In genomic region chr9:18549772-18550171, GRCh38 we compare ENCODE assay signal across 33 cellular contexts.
"Had no signal": no experiment of that assay in that cellular context is flagged by ENCODE, and none has a peak within 500 bp of the region (broad histone marks: within the 10 kb centered on the region; RNA-seq: fewer than 3 reads in every experiment).

No MANE protein-coding gene starts in this region.

- H3K4me3 Mint-ChIP-seq: activated CD4-positive, alpha-beta T cell treated with anti-CD3 and anti-CD28 coated beads, Interleukin-2, amount 10 ng/mL, durations not matched to agents 7 days and 5 days; activated CD8-positive, alpha-beta T cell treated with anti-CD3 and anti-CD28 coated beads for 36 hours; activated naive CD4-positive, alpha-beta T cell treated with anti-CD3 and anti-CD28 coated beads for 36 hours; activated naive CD4-positive, alpha-beta T cell treated with anti-CD3 and anti-CD28 coated beads, Interleukin-2, amount 50 U/mL, for 24 hours; activated naive CD8-positive, alpha-beta T cell treated with anti-CD3 and anti-CD28 coated beads for 36 hours; activated naive CD8-positive, alpha-beta T cell treated with anti-CD3 and anti-CD28 coated beads, Interleukin-2, amount 50 U/mL, for 24 hours; activated T-cell treated with anti-CD3 and anti-CD28 coated beads, Interleukin-2, amount 50 U/mL, for 4 hours; activated T-helper 17 cell treated with anti-CD3 and anti-CD28 coated beads, Interleukin-2, amount 50 U/mL, for 72 hours; brain; WTC11 had no signal

- DNase-seq: activated CD4-positive, alpha-beta T cell treated with anti-CD3 and anti-CD28 coated beads for 1 hour; activated CD4-positive, alpha-beta T cell treated with anti-CD3 and anti-CD28 coated beads for 4 hours; activated CD4-positive, alpha-beta T cell treated with anti-CD3 and anti-CD28 coated beads, Interleukin-2, amount 10 ng/mL, durations not matched to agents 7 days and 5 days; activated CD4-positive, alpha-beta T cell treated with anti-CD3 and anti-CD28 coated beads, Interleukin-2, amount 50 U/mL, for 4 hours; activated CD8-positive, alpha-beta memory T cell treated with anti-CD3 and anti-CD28 coated beads for 24 hours; activated CD8-positive, alpha-beta T cell treated with anti-CD3 and anti-CD28 coated beads for 36 hours; activated effector memory CD4-positive, alpha-beta T cell treated with Interleukin-2 at 50 U/mL for 16 hours; activated gamma-delta T cell treated with Interleukin-2 at 50 U/mL for 16 hours; activated naive CD4-positive, alpha-beta T cell treated with anti-CD3 and anti-CD28 coated beads for 36 hours; activated naive CD8-positive, alpha-beta T cell treated with anti-CD3 and anti-CD28 coated beads for 36 hours; activated naive CD8-positive, alpha-beta T cell treated with anti-CD3 and anti-CD28 coated beads, Interleukin-2, amount 50 U/mL, for 24 hours; activated T-cell treated with anti-CD3 and anti-CD28 coated beads, Interleukin-2, amount 50 U/mL, for 4 hours; adrenal gland; amygdala; aorta; central memory CD4-positive, alpha-beta T cell; cerebellar nuclear complex; colonic mucosa; effector CD8-positive, alpha-beta T cell; esophagus squamous epithelium; foreskin melanocyte; heart right ventricle; T-helper 2 cell had no signal

- H3K4me1 ChIP-seq: adrenal gland, breast epithelium, colonic mucosa, esophagus squamous epithelium, gastroesophageal sphincter, heart right ventricle had no signal

- H3K9me3 ChIP-seq: breast epithelium, colonic mucosa, esophagus squamous epithelium, gastroesophageal sphincter had no signal

- H3K36me3 ChIP-seq: adrenal gland, breast epithelium, cardiac muscle cell, colonic mucosa, esophagus squamous epithelium, gastroesophageal sphincter, heart right ventricle had no signal

- H3K36me3 Mint-ChIP-seq: activated naive CD4-positive, alpha-beta T cell treated with anti-CD3 and anti-CD28 coated beads, Interleukin-2, amount 50 U/mL, for 24 hours; activated naive CD8-positive, alpha-beta T cell treated with anti-CD3 and anti-CD28 coated beads for 36 hours; brain; WTC11 had no signal

- H3K4me3 ChIP-seq: adrenal gland, breast epithelium, cardiac muscle cell, colonic mucosa, esophagus squamous epithelium, gastroesophageal sphincter, heart right ventricle had no signal

- H3K27me3 Mint-ChIP-seq: activated CD4-positive, alpha-beta T cell treated with anti-CD3 and anti-CD28 coated beads, Interleukin-2, amount 10 ng/mL, durations not matched to agents 7 days and 5 days; activated CD8-positive, alpha-beta T cell treated with anti-CD3 and anti-CD28 coated beads for 36 hours; activated naive CD8-positive, alpha-beta T cell treated with anti-CD3 and anti-CD28 coated beads for 36 hours; activated naive CD8-positive, alpha-beta T cell treated with anti-CD3 and anti-CD28 coated beads, Interleukin-2, amount 50 U/mL, for 24 hours; activated T-helper 17 cell treated with anti-CD3 and anti-CD28 coated beads, Interleukin-2, amount 50 U/mL, for 72 hours; brain had no signal

- H3K9me3 Mint-ChIP-seq: activated CD4-positive, alpha-beta T cell treated with anti-CD3 and anti-CD28 coated beads, Interleukin-2, amount 10 ng/mL, durations not matched to agents 7 days and 5 days; activated CD8-positive, alpha-beta T cell treated with anti-CD3 and anti-CD28 coated beads for 36 hours; activated naive CD4-positive, alpha-beta T cell treated with anti-CD3 and anti-CD28 coated beads for 36 hours; activated naive CD8-positive, alpha-beta T cell treated with anti-CD3 and anti-CD28 coated beads, Interleukin-2, amount 50 U/mL, for 24 hours; activated T-cell treated with anti-CD3 and anti-CD28 coated beads, Interleukin-2, amount 50 U/mL, for 4 hours; activated T-helper 17 cell treated with anti-CD3 and anti-CD28 coated beads, Interleukin-2, amount 50 U/mL, for 72 hours had no signal

- H3K27ac ChIP-seq: adrenal gland, breast epithelium, cardiac muscle cell, colonic mucosa, epithelial cell of prostate, esophagus squamous epithelium, gastroesophageal sphincter, heart right ventricle had no signal

- FAIRE-seq: endometrium, endothelial cell of umbilical vein had no signal

- H3K27me3 ChIP-seq: adrenal gland, breast epithelium, cardiac muscle cell, colonic mucosa, esophagus squamous epithelium, gastroesophageal sphincter, heart right ventricle had no signal

- ATAC-seq: activated CD8-positive, alpha-beta T cell treated with anti-CD3 and anti-CD28 coated beads for 36 hours; activated naive CD8-positive, alpha-beta T cell treated with anti-CD3 and anti-CD28 coated beads, Interleukin-2, amount 50 U/mL, for 24 hours; activated T-cell treated with anti-CD3 and anti-CD28 coated beads, Interleukin-2, amount 50 U/mL, for 4 hours; activated T-helper 17 cell treated with anti-CD3 and anti-CD28 coated beads, Interleukin-2, amount 50 U/mL, for 72 hours; gastroesophageal sphincter; heart right ventricle had no signal

- H3K27ac Mint-ChIP-seq: activated CD4-positive, alpha-beta T cell treated with anti-CD3 and anti-CD28 coated beads, Interleukin-2, amount 10 ng/mL, durations not matched to agents 7 days and 5 days; activated CD8-positive, alpha-beta T cell treated with anti-CD3 and anti-CD28 coated beads for 36 hours; activated naive CD4-positive, alpha-beta T cell treated with anti-CD3 and anti-CD28 coated beads for 36 hours; activated naive CD4-positive, alpha-beta T cell treated with anti-CD3 and anti-CD28 coated beads, Interleukin-2, amount 50 U/mL, for 24 hours; activated naive CD8-positive, alpha-beta T cell treated with anti-CD3 and anti-CD28 coated beads for 36 hours; activated naive CD8-positive, alpha-beta T cell treated with anti-CD3 and anti-CD28 coated beads, Interleukin-2, amount 50 U/mL, for 24 hours; activated T-helper 17 cell treated with anti-CD3 and anti-CD28 coated beads, Interleukin-2, amount 50 U/mL, for 72 hours; brain; WTC11 had no signal

- H3K4me1 Mint-ChIP-seq: activated CD4-positive, alpha-beta T cell treated with anti-CD3 and anti-CD28 coated beads, Interleukin-2, amount 10 ng/mL, durations not matched to agents 7 days and 5 days; activated naive CD4-positive, alpha-beta T cell treated with anti-CD3 and anti-CD28 coated beads, Interleukin-2, amount 50 U/mL, for 24 hours; activated naive CD8-positive, alpha-beta T cell treated with anti-CD3 and anti-CD28 coated beads for 36 hours; activated naive CD8-positive, alpha-beta T cell treated with anti-CD3 and anti-CD28 coated beads, Interleukin-2, amount 50 U/mL, for 24 hours; activated T-helper 17 cell treated with anti-CD3 and anti-CD28 coated beads, Interleukin-2, amount 50 U/mL, for 72 hours; brain had no signal
